Comparison of ENCODE assay signal across 1 cellular context in genomic region chr7:117068511-117069155, GRCh38.
TF ChIP-seq lines count a peak whose summit lies in the region.

No MANE protein-coding gene starts in this region.

TF ChIP-seq in HepG2, 621 proteins besides CTCF, POLR2A, EP300 and RAD21 (continued from another document):
- TF ChIP-seq ZNF687 (CRISPR knock-in tag; IDR thresholded peaks at IDR 0.05) (no peak), SIX4 (CRISPR knock-in tag; IDR thresholded peaks at IDR 0.05) (no peak)
TF ChIP-seq in HepG2: peak in this region for 0.
